ENCODE assay signal across 8 cellular contexts in genomic region chr11:83249972-83250593, GRCh38. TPM values are rescaled to one million over a fixed set of nuclear protein-coding genes. Genes with fewer than 3 reads are reported as not detected.
A peak's percentile ranks its signal among the peaks of the same experiment; 100 is the strongest.
DNase-seq lines count a peak whose midpoint lies in the region; ATAC-seq, FAIRE-seq and TF ChIP-seq lines count a peak whose summit lies in the region.

No MANE protein-coding gene starts in this region.

- TF ChIP-seq POLR2A in GM12891 (IDR thresholded peaks at IDR 0.05; ENCODE audit: low read depth, low read length): no peak
- no peak for TF ChIP-seq POLR2A in vagina (IDR thresholded peaks at IDR 0.05)

- DNase-seq in CD1c-positive myeloid dendritic cell (ENCODE audit: extremely low spot score) (peak; percentile 49), GM12891 (ENCODE audit: insufficient read length, low spot score) (no peak), NCI-H446 (lab: John Stamatoyannopoulos, UW) (peak; percentile 28 to 62), mammary epithelial cell (peak; percentile 20), left colon (no peak), vagina (ENCODE audit: extremely low spot score in 2 of 2) (no peak)
- no peak for DNase-seq in stimulated activated CD4-positive, alpha-beta T cell treated with anti-CD3 and anti-CD28 coated beads, Interleukin-2, amount 100 ng/mL, for 48 hours

- ATAC-seq in HG02870 (IDR thresholded peaks at IDR 0.05; ENCODE audit: unreplicated experiment): peak; percentile 65
- ATAC-seq in left colon: peak; percentile 74

- intact Hi-C loops in mammary epithelial cell (cut with micrococcal nuclease) (loop anchor here (1.0 to 10.0 kb wide), 4 partner anchors 55 to 383 kb away; no protein-coding TSS in a partner anchor), left colon (cut with DNase I, micrococcal nuclease) (loop anchor here in 1 of 2 donors (10.0 kb wide), 1 partner anchor 345 kb away; the partner anchor contains the start of genes DDIAS and PRCP), vagina (cut with DNase I) (loop anchor here (10.0 kb wide), 1 partner anchor 335 kb away; no protein-coding TSS in a partner anchor)

- H3K27ac ChIP-seq in mammary epithelial cell (ENCODE audit: insufficient read depth, low read depth, low read length) (no peak overlapping the region), vagina (no peak overlapping the region)

- dilution Hi-C loops in mammary epithelial cell (cut with HindIII; ENCODE audit: low sequenced_read_pairs): loop anchor here (10.0 kb wide), 1 partner anchor 575 kb away; no protein-coding TSS in a partner anchor

- H3K9ac ChIP-seq in mammary epithelial cell (ENCODE audit: insufficient read depth, low read length): no peak overlapping the region

- H3K36me3 ChIP-seq in mammary epithelial cell (ENCODE audit: insufficient read depth, low read length) (no peaks in the 10 kb centered on the region), vagina (no peaks in the 10 kb centered on the region)

- CTCF ChIA-PET in mammary epithelial cell (lab: Charles Lee; ENCODE audit: low non-redundant PET): interaction anchor here (0.7 kb wide), 1 partner anchor 9 kb away, joined by 3 read pairs; no protein-coding TSS in a partner anchor

- H4K20me1 ChIP-seq in mammary epithelial cell (ENCODE audit: insufficient read depth, low read length): no peaks in the 10 kb centered on the region

- H3K4me3 ChIP-seq in mammary epithelial cell (replicated peaks in 1 of 3; ENCODE audit: insufficient read depth in 1 of 3, low read depth in 2 of 3, low read length in 3 of 3) (no peak overlapping the region), vagina (no peak overlapping the region)

- 12% methylated on average over 4 of the region's 4 CpGs for WGBS in mammary epithelial cell (ENCODE audit: low coverage, missing lambda C conversion rate)

- in situ Hi-C loops in mammary epithelial cell (cut with MboI; ENCODE audit: low sequenced_read_pairs in 2 of 2): loop anchor here (5.0 to 10.0 kb wide), 2 partner anchors 345 to 348 kb away; partner anchors contain the start of genes DDIAS (in 2 of the 2) and PRCP (in 2 of the 2)

- BruUV-seq in mammary epithelial cell (replicated peaks; lab: Mats Ljungman, UMichigan): no TSS peak

- peak; percentile 47 for FAIRE-seq in GM12891 (lab: Jason Lieb, UNC)

- H3K79me2 ChIP-seq in mammary epithelial cell (ENCODE audit: insufficient read depth, low read length): no peaks in the 10 kb centered on the region

- H3K9me3 ChIP-seq in mammary epithelial cell (replicated peaks; ENCODE audit: insufficient read depth, low read length): no peaks in the 10 kb centered on the region
- no peaks in the 10 kb centered on the region for H3K9me3 ChIP-seq in vagina

- no peak overlapping the region for H2AFZ ChIP-seq in mammary epithelial cell (ENCODE audit: low read depth, low read length)

- H3K4me2 ChIP-seq in mammary epithelial cell (ENCODE audit: insufficient read depth, low read depth, low read length): no peak overlapping the region

- TF ChIP-seq CTCF in mammary epithelial cell (conservative IDR thresholded peaks at IDR 0.05 in 1 of 2, IDR thresholded peaks at IDR 0.05 in 1 of 2; ENCODE audit: extremely low read depth in 1 of 2, insufficient read depth in 1 of 2, low read depth in 1 of 2, low read length in 2 of 2) (peak; percentile 62 to 69), vagina (IDR thresholded peaks at IDR 0.05) (peak in 2 of 3 experiments; percentile 22 to 29)

- H3K4me1 ChIP-seq in mammary epithelial cell (ENCODE audit: insufficient read depth, low read length) (no peaks in the 10 kb centered on the region), vagina (no peaks in the 10 kb centered on the region)

- H3K27me3 ChIP-seq in mammary epithelial cell (ENCODE audit: insufficient read depth, low read length): no peaks in the 10 kb centered on the region
- H3K27me3 ChIP-seq in vagina: no peaks in the 10 kb centered on the region

TF ChIP-seq in GM12891, 5 proteins besides CTCF, POLR2A, EP300 and RAD21:
- TF ChIP-seq POLR2AphosphoS5 (IDR thresholded peaks at IDR 0.05; ENCODE audit: low read depth, low read length) (no peak), POU2F2 (IDR thresholded peaks at IDR 0.05; ENCODE audit: low read depth, low read length) (no peak), PAX5 (IDR thresholded peaks at IDR 0.05; ENCODE audit: insufficient read depth, low read length, severe bottlenecking) (no peak)

RNA-seq across cellular contexts. Expression of gene CCDC90B, which starts 36.1 kb away (rescaled TPM):
- polyA plus RNA-seq in GM12891 (2012; ENCODE audit: low read depth, missing spikeins): 49.6 TPM
- total RNA-seq in mammary epithelial cell (10 to 100 TPM; 45.3 to 56.3 TPM), left colon (10 to 100 TPM; 20.0 to 26.0 TPM), vagina (37.6 TPM)
- polyA plus RNA-seq in mammary epithelial cell: 30.1 TPM
- polyA minus RNA-seq in mammary epithelial cell: 21.9 TPM

RNA-seq across cellular contexts. Expression of gene ANKRD42, which starts 56.6 kb away (rescaled TPM):
- polyA plus RNA-seq in GM12891 (2012; ENCODE audit: low read depth, missing spikeins): 2.5 TPM
- total RNA-seq in mammary epithelial cell (10 to 100 TPM in 1 of 2 donors, 1 to 10 TPM in 1; 9.6 to 11.5 TPM), left colon (1 to 10 TPM; 7.2 to 8.6 TPM), vagina (10.3 TPM)
- 3.6 TPM for polyA plus RNA-seq in mammary epithelial cell
- polyA minus RNA-seq in mammary epithelial cell: 1.8 TPM

Comparison
In these comparisons a context has a peak if more than half of its experiments do, and no peak if none do; other contexts are left out.
1. DNase-seq: peak in CD1c-positive myeloid dendritic cell (single experiment), NCI-H446 (2 of 2) and mammary epithelial cell (single experiment); none in GM12891 (single experiment), left colon (0 of 2), vagina (0 of 2) and stimulated activated CD4-positive, alpha-beta T cell treated with anti-CD3 and anti-CD28 coated beads, Interleukin-2, amount 100 ng/mL, for 48 hours (0 of 2).